23 cellular contexts compared by ENCODE assay signal in the genomic region with DNA sequence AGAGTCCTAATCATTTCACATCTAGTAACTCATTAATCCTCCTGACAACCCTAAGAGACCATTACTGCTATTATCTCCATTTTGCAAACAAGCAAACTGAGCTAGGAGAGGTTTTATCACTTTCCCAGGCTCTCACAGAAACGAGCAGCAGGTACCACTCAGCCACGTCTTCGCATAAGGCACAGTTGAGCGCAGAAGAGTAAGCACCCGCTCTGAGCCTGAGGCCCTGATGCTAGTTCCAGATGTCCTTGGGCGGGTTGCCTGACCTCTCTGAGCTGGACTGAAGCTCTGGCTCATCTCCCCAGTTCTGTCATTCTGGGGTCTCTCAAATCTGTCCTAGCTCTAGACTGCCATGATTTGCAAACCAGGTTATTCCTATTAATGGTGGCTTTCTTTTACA.
"Had no signal": no experiment of that assay in that cellular context is flagged by ENCODE, and none has a peak within 500 bp of the region (broad histone marks: within the 10 kb centered on the region; RNA-seq: fewer than 3 reads in every experiment).

No MANE protein-coding gene starts in this region.

- DNase-seq: activated CD4-positive, alpha-beta memory T cell treated with anti-CD3 and anti-CD28 coated beads for 36 hours; activated CD4-positive, alpha-beta T cell treated with anti-CD3 and anti-CD28 coated beads for 48 hours; activated CD4-positive, CD25-positive, alpha-beta regulatory T cell; activated effector memory CD4-positive, alpha-beta T cell treated with anti-CD3 and anti-CD28 coated beads, Interleukin-2, amount 50 U/mL, for 16 hours; activated naive CD4-positive, alpha-beta T cell treated with anti-CD3 and anti-CD28 coated beads, Interleukin-2, amount 50 U/mL, for 16 hours; aorta; endodermal cell; head of caudate nucleus; hypothalamus; left cardiac atrium; mesendoderm; naive thymus-derived CD4-positive, alpha-beta T cell; posterior cingulate gyrus; stimulated activated CD4-positive, alpha-beta T cell treated with anti-CD3 and anti-CD28 coated beads, Interleukin-4, amount 100 ng/mL, for 1 hour; stimulated activated naive CD4-positive, alpha-beta T cell; SW 1271; T-helper 17 cell had no signal

- H3K4me3 Mint-ChIP-seq: activated CD4-positive, alpha-beta memory T cell treated with anti-CD3 and anti-CD28 coated beads for 36 hours; endodermal cell; naive thymus-derived CD4-positive, alpha-beta T cell; T-helper 17 cell had no signal

- H3K36me3 ChIP-seq: gastroesophageal sphincter, neutrophil had no signal

- ATAC-seq: gastroesophageal sphincter; left cardiac atrium; naive thymus-derived CD4-positive, alpha-beta T cell; sciatic nerve; T-helper 17 cell had no signal

- H3K27ac ChIP-seq: coronary artery, epithelial cell of prostate, gastroesophageal sphincter, neutrophil, SK-N-MC had no signal

- H3K27me3 ChIP-seq: gastroesophageal sphincter had no signal

- H3K9me3 ChIP-seq: gastroesophageal sphincter, neutrophil had no signal

- H3K27ac Mint-ChIP-seq: activated CD4-positive, alpha-beta memory T cell treated with anti-CD3 and anti-CD28 coated beads for 36 hours; endodermal cell; naive thymus-derived CD4-positive, alpha-beta T cell; T-helper 17 cell had no signal

- H3K4me1 ChIP-seq: gastroesophageal sphincter had no signal

- H3K9me3 Mint-ChIP-seq: activated CD4-positive, alpha-beta memory T cell treated with anti-CD3 and anti-CD28 coated beads for 36 hours; endodermal cell had no signal

- H3K36me3 Mint-ChIP-seq: activated CD4-positive, alpha-beta memory T cell treated with anti-CD3 and anti-CD28 coated beads for 36 hours; naive thymus-derived CD4-positive, alpha-beta T cell had no signal

- H3K4me3 ChIP-seq: coronary artery, gastroesophageal sphincter, SK-N-MC had no signal
